23 cellular contexts compared by ENCODE assay signal in the genomic region with DNA sequence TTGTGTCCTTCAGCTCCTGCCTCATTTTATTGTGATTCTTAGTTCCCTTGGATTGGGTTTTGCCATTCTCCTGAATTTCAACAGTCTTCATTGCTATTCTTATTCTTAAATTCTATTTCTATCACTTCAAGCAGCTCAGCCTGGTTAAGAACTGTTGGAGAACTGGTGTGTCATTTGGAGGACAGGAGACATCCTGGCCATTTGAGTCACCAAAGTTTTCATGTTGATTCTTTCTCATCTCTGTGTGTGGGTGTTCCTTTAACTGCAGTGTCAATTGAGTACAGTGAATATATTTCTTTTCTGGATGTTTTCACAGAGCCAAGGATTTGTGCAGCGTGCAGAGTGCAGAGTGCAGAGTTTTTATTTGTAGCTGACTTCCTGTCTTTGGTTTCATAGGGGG.
"Had no signal": no experiment of that assay in that cellular context is flagged by ENCODE, and none has a peak within 500 bp of the region (broad histone marks: within the 10 kb centered on the region; RNA-seq: fewer than 3 reads in every experiment).

No MANE protein-coding gene starts in this region.

- H3K4me3 Mint-ChIP-seq: activated B cell treated with CpG ODN at 0.5 μM for 24 hours; activated CD4-positive, alpha-beta memory T cell treated with anti-CD3 and anti-CD28 coated beads, Interleukin-2, amount 10 ng/mL, durations not matched to agents 7 days and 5 days; activated CD4-positive, alpha-beta T cell treated with anti-CD3 and anti-CD28 coated beads, Interleukin-2, amount 10 ng/mL, durations not matched to agents 7 days and 5 days; activated naive CD4-positive, alpha-beta T cell treated with anti-CD3 and anti-CD28 coated beads for 36 hours; activated naive CD8-positive, alpha-beta T cell treated with anti-CD3 and anti-CD28 coated beads, Interleukin-2, amount 10 ng/mL, durations not matched to agents 7 days and 5 days; T-helper 1 cell treated with Interleukin-12 subunit alpha and Interleukin-12 subunit beta and Interleukin-4 antibody, amounts not matched to agents 30 μg/mL and 1 μg/mL, for 36 hours had no signal

- H3K4me1 Mint-ChIP-seq: activated CD4-positive, alpha-beta memory T cell treated with anti-CD3 and anti-CD28 coated beads, Interleukin-2, amount 10 ng/mL, durations not matched to agents 7 days and 5 days; activated CD4-positive, alpha-beta T cell treated with anti-CD3 and anti-CD28 coated beads, Interleukin-2, amount 10 ng/mL, durations not matched to agents 7 days and 5 days; activated naive CD8-positive, alpha-beta T cell treated with anti-CD3 and anti-CD28 coated beads, Interleukin-2, amount 10 ng/mL, durations not matched to agents 7 days and 5 days had no signal

- H3K27me3 Mint-ChIP-seq: activated B cell treated with CpG ODN at 0.5 μM for 24 hours; activated CD4-positive, alpha-beta memory T cell treated with anti-CD3 and anti-CD28 coated beads, Interleukin-2, amount 10 ng/mL, durations not matched to agents 7 days and 5 days; activated CD4-positive, alpha-beta T cell treated with anti-CD3 and anti-CD28 coated beads, Interleukin-2, amount 10 ng/mL, durations not matched to agents 7 days and 5 days; activated naive CD8-positive, alpha-beta T cell treated with anti-CD3 and anti-CD28 coated beads, Interleukin-2, amount 10 ng/mL, durations not matched to agents 7 days and 5 days had no signal

- ATAC-seq: SK-N-SH treated with all-trans-retinoic acid at 6 μM for 48 hours had no signal

- DNase-seq: activated B cell treated with CpG ODN at 0.5 μM for 24 hours; activated CD4-positive, alpha-beta memory T cell treated with anti-CD3 and anti-CD28 coated beads, Interleukin-2, amount 10 ng/mL, durations not matched to agents 7 days and 5 days; activated CD4-positive, alpha-beta T cell treated with anti-CD3 and anti-CD28 coated beads for 1 hour; activated CD4-positive, alpha-beta T cell treated with anti-CD3 and anti-CD28 coated beads, Interleukin-2, amount 10 ng/mL, durations not matched to agents 7 days and 5 days; activated gamma-delta T cell; activated naive CD4-positive, alpha-beta T cell treated with anti-CD3 and anti-CD28 coated beads for 36 hours; activated naive CD8-positive, alpha-beta T cell treated with anti-CD3 and anti-CD28 coated beads, Interleukin-2, amount 10 ng/mL, durations not matched to agents 7 days and 5 days; activated T-cell treated with anti-CD3 and anti-CD28 coated beads for 4 hours; aorta; caudate nucleus; Kasumi-1; KBM-7; NCI-H1105 treated with DMSO at 0.1 percent for 48 hours; NCI-H1436 treated with DMSO at 0.1 percent for 48 hours; NCI-H187; NCI-H2081; NCI-H510A treated with DMSO at 0.1 percent for 48 hours; NCI-H69; NK-92 treated with Interleukin-12 subunit alpha and Interleukin-12 subunit beta, amount 100 ng/mL, for 24 hours; Peyer's patch; SHP77 had no signal

- H3K27ac Mint-ChIP-seq: activated B cell treated with CpG ODN at 0.5 μM for 24 hours; activated CD4-positive, alpha-beta memory T cell treated with anti-CD3 and anti-CD28 coated beads, Interleukin-2, amount 10 ng/mL, durations not matched to agents 7 days and 5 days; activated CD4-positive, alpha-beta T cell treated with anti-CD3 and anti-CD28 coated beads, Interleukin-2, amount 10 ng/mL, durations not matched to agents 7 days and 5 days; activated naive CD4-positive, alpha-beta T cell treated with anti-CD3 and anti-CD28 coated beads for 36 hours; activated naive CD8-positive, alpha-beta T cell treated with anti-CD3 and anti-CD28 coated beads, Interleukin-2, amount 10 ng/mL, durations not matched to agents 7 days and 5 days; T-helper 1 cell treated with Interleukin-12 subunit alpha and Interleukin-12 subunit beta and Interleukin-4 antibody, amounts not matched to agents 30 μg/mL and 1 μg/mL, for 36 hours had no signal
